ENCODE assay signal across 16 cellular contexts in genomic region chr21:41901099-41901498, GRCh38. TPM values are rescaled to one million over a fixed set of nuclear protein-coding genes. Genes with fewer than 3 reads are reported as not detected.
A peak's percentile ranks its signal among the peaks of the same experiment; 100 is the strongest.
DNase-seq lines count a peak whose midpoint lies in the region; ATAC-seq and TF ChIP-seq lines count a peak whose summit lies in the region.
"Had no signal": no experiment of that assay in that cellular context is flagged by ENCODE, and none has a peak within 500 bp of the region (broad histone marks: within the 10 kb centered on the region; RNA-seq: fewer than 3 reads in every experiment).

No MANE protein-coding gene starts in this region.

- H3K4me1 ChIP-seq in right lobe of liver, result no peaks in the 10 kb centered on the region
- H3K4me1 ChIP-seq: upper lobe of left lung had no signal

- no peak overlapping the region for H3K4me3 Mint-ChIP-seq in activated T-helper 1 cell treated with anti-CD3 and anti-CD28 coated beads, Interleukin-12 subunit alpha, Interleukin-12 subunit beta, Interleukin-2, Interleukin-4 antibody, amounts not matched to agents 30 ng/mL and 10 ng/mL and 1 ng/mL, durations not matched to agents 14 hours and 24 hours and 36 hours
- H3K4me3 Mint-ChIP-seq: dendritic cell treated with granulocyte-macrophage colony-stimulating factor and Interleukin-4, amounts not matched to agents 40 ng/mL and 50 ng/mL, for 4 days had no signal

- ATAC-seq in sciatic nerve (peak; percentile 77), right lobe of liver (no peak), GM18870 (IDR thresholded peaks at IDR 0.05; ENCODE audit: unreplicated experiment) (no peak)
- ATAC-seq: esophagus mucosa, heart left ventricle, mucosa of descending colon had no signal

- intact Hi-C loops in activated T-helper 1 cell treated with anti-CD3 and anti-CD28 coated beads, Interleukin-12 subunit alpha, Interleukin-12 subunit beta, Interleukin-2, Interleukin-4 antibody, amounts not matched to agents 30 ng/mL and 10 ng/mL and 1 ng/mL, durations not matched to agents 14 hours and 24 hours and 36 hours (cut with micrococcal nuclease), result loop anchor here (1.0 to 2.0 kb wide), 3 partner anchors 22 to 108 kb away; partner anchors contain the start of gene PRDM15
- intact Hi-C loops in sciatic nerve (cut with DNase I) (no loop called here), right lobe of liver (cut with DNase I) (no loop called here)

- peaks cover 9% of the 10 kb centered on the region for H3K36me3 Mint-ChIP-seq in activated T-helper 1 cell treated with anti-CD3 and anti-CD28 coated beads, Interleukin-12 subunit alpha, Interleukin-12 subunit beta, Interleukin-2, Interleukin-4 antibody, amounts not matched to agents 30 ng/mL and 10 ng/mL and 1 ng/mL, durations not matched to agents 14 hours and 24 hours and 36 hours (ENCODE audit: low read depth)

- H3K27me3 ChIP-seq in right lobe of liver, result no peaks in the 10 kb centered on the region
- H3K27me3 ChIP-seq: heart left ventricle, MG63, upper lobe of left lung had no signal

- 71% methylated on average over 10 of the region's 12 CpGs for WGBS in right lobe of liver (ENCODE audit: insufficient coverage, low coverage, low lambda C conversion rate, missing lambda C conversion rate)

- H3K9me3 ChIP-seq in right lobe of liver, result no peaks in the 10 kb centered on the region
- H3K9me3 ChIP-seq: heart left ventricle, MG63, mucosa of descending colon, upper lobe of left lung had no signal

- peak; percentile 62 for DNase-seq in CD1c-positive myeloid dendritic cell (ENCODE audit: extremely low spot score)
- DNase-seq in GM10266 (ENCODE audit: extremely low spot score), result peak; percentile 59
- DNase-seq in activated T-helper 1 cell treated with anti-CD3 and anti-CD28 coated beads, Interleukin-12 subunit alpha, Interleukin-12 subunit beta, Interleukin-2, Interleukin-4 antibody, amounts not matched to agents 30 ng/mL and 10 ng/mL and 1 ng/mL, durations not matched to agents 14 hours and 24 hours and 36 hours (ENCODE audit: low spot score), result no peak
- no peak for DNase-seq in sciatic nerve (ENCODE audit: low spot score)
- no peak for DNase-seq in right lobe of liver
- DNase-seq in SKM-1 treated with dmso at 0.1 percent for 144 hours (lab: John Stamatoyannopoulos, UW; ENCODE audit: unreplicated experiment), result no peak
- DNase-seq: CD4-positive, alpha-beta memory T cell; heart left ventricle; kidney; MG63; mucosa of descending colon; NCI-H2081 treated with DMSO at 0.1 percent for 48 hours; upper lobe of left lung had no signal

- H3K4me1 Mint-ChIP-seq in activated T-helper 1 cell treated with anti-CD3 and anti-CD28 coated beads, Interleukin-12 subunit alpha, Interleukin-12 subunit beta, Interleukin-2, Interleukin-4 antibody, amounts not matched to agents 30 ng/mL and 10 ng/mL and 1 ng/mL, durations not matched to agents 14 hours and 24 hours and 36 hours (ENCODE audit: low read depth), result peaks cover 28% of the 10 kb centered on the region

- TF ChIP-seq CTCF in GM10266 (IDR thresholded peaks at IDR 0.05; ENCODE audit: control insufficient read depth, insufficient read depth, low read depth, missing control alignments), result no peak
- no peak for TF ChIP-seq CTCF in right lobe of liver (IDR thresholded peaks at IDR 0.05)

- H3K36me3 ChIP-seq in right lobe of liver, result peaks cover 0 to 4% (median 0%) of the 10 kb centered on the region in 4 donors

- no peak overlapping the region for H3K27ac ChIP-seq in right lobe of liver
- H3K27ac ChIP-seq: heart left ventricle had no signal

- no peak overlapping the region for H3K4me3 ChIP-seq in right lobe of liver
- H3K4me3 ChIP-seq: heart left ventricle, MG63, mucosa of descending colon, upper lobe of left lung had no signal

- TF ChIP-seq POLR2A in right lobe of liver (IDR thresholded peaks at IDR 0.05), result no peak

- no peaks in the 10 kb centered on the region for H3K9me3 Mint-ChIP-seq in activated T-helper 1 cell treated with anti-CD3 and anti-CD28 coated beads, Interleukin-12 subunit alpha, Interleukin-12 subunit beta, Interleukin-2, Interleukin-4 antibody, amounts not matched to agents 30 ng/mL and 10 ng/mL and 1 ng/mL, durations not matched to agents 14 hours and 24 hours and 36 hours
- H3K9me3 Mint-ChIP-seq: CD4-positive, alpha-beta memory T cell; dendritic cell treated with granulocyte-macrophage colony-stimulating factor and Interleukin-4, amounts not matched to agents 40 ng/mL and 50 ng/mL, for 4 days had no signal

- H3K27ac Mint-ChIP-seq in activated T-helper 1 cell treated with anti-CD3 and anti-CD28 coated beads, Interleukin-12 subunit alpha, Interleukin-12 subunit beta, Interleukin-2, Interleukin-4 antibody, amounts not matched to agents 30 ng/mL and 10 ng/mL and 1 ng/mL, durations not matched to agents 14 hours and 24 hours and 36 hours, result peak overlapping the region; percentile 44
- H3K27ac Mint-ChIP-seq: dendritic cell treated with granulocyte-macrophage colony-stimulating factor and Interleukin-4, amounts not matched to agents 40 ng/mL and 50 ng/mL, for 4 days had no signal

- no peaks in the 10 kb centered on the region for H3K27me3 Mint-ChIP-seq in activated T-helper 1 cell treated with anti-CD3 and anti-CD28 coated beads, Interleukin-12 subunit alpha, Interleukin-12 subunit beta, Interleukin-2, Interleukin-4 antibody, amounts not matched to agents 30 ng/mL and 10 ng/mL and 1 ng/mL, durations not matched to agents 14 hours and 24 hours and 36 hours (ENCODE audit: insufficient read depth)
- H3K27me3 Mint-ChIP-seq: CD4-positive, alpha-beta memory T cell had no signal

RNA-seq across cellular contexts. Expression of gene PRDM15, which starts 22.0 kb away (rescaled TPM):
- 18.1 and 18.4 TPM in 2 replicates for total RNA-seq in activated T-helper 1 cell treated with anti-CD3 and anti-CD28 coated beads, Interleukin-12 subunit alpha, Interleukin-12 subunit beta, Interleukin-2, Interleukin-4 antibody, amounts not matched to agents 30 ng/mL and 10 ng/mL and 1 ng/mL, durations not matched to agents 14 hours and 24 hours and 36 hours
- total RNA-seq in sciatic nerve (10.0 TPM), right lobe of liver (1 to 10 TPM; 1.9 to 4.0 (median 2.7) TPM)

RNA-seq across cellular contexts. Expression of gene C2CD2, which starts 52.7 kb away (rescaled TPM):
- 9.5 and 10.2 TPM in 2 replicates for total RNA-seq in activated T-helper 1 cell treated with anti-CD3 and anti-CD28 coated beads, Interleukin-12 subunit alpha, Interleukin-12 subunit beta, Interleukin-2, Interleukin-4 antibody, amounts not matched to agents 30 ng/mL and 10 ng/mL and 1 ng/mL, durations not matched to agents 14 hours and 24 hours and 36 hours
- total RNA-seq in sciatic nerve (60.9 TPM), right lobe of liver (10 to 100 TPM in 1 of 6 experiments, 1 to 10 TPM in 5; 7.3 to 11.4 (median 8.3) TPM)

Comparison
In these comparisons a context has a peak if more than half of its experiments do, and no peak if none do; other contexts are left out.
1. DNase-seq: peak in CD1c-positive myeloid dendritic cell (single experiment) and GM10266 (single experiment); none in activated T-helper 1 cell treated with anti-CD3 and anti-CD28 coated beads, Interleukin-12 subunit alpha, Interleukin-12 subunit beta, Interleukin-2, Interleukin-4 antibody, amounts not matched to agents 30 ng/mL and 10 ng/mL and 1 ng/mL, durations not matched to agents 14 hours and 24 hours and 36 hours (single experiment), sciatic nerve (single experiment), right lobe of liver (0 of 3) and SKM-1 treated with dmso at 0.1 percent for 144 hours (single experiment).